ENCODE assay signal across 8 cellular contexts in the genomic region with DNA sequence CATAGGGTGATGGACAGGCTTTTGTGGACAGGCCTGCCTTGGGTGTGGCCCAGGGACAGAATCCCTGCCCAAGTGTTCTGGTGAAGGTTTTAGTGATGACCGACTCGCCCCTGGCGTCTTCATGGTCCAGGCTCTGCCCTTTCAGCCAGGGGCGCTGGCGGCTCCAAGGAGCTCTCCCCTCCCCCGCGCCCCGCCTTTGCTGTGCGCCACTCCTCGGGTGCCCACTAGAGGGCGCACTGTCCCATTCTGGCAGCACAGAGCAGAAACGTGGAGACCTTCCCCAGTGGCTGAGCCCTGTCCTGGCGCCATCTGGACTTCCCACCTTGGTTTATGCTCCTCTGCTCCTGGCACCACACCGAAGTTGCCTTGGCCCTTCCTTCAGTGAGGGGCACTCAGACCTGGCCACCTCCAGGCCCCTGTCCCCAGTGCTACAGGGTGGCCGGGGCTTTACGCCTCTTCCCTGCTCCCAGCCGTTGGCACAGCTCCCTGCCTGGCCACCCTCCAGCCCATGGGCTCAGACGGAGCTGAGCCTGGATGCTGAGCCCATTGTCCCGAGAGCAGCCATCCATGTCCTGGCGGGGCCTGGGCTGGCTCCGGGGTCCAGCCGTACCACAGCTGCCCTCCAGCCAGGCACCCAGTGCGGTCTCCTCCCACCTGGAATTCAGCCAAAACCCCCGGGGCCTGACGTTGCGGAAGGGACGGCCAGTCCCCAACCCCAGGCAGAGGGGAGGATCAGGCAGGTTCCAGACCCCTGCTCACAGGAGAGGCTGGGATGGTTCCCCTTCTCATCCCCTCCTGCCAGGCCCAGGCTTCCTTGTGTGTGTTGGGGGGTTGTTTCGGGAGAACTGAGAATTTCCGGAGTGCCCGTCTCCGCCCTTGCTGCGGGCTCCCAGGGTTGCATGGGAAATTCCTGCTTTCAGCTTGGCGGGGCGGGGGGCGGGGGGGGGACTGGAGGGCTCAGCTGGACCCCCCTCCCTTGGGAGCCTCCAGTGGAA. TPM values are rescaled to one million over a fixed set of nuclear protein-coding genes. Genes with fewer than 3 reads are reported as not detected.
DNase-seq lines count a peak whose midpoint lies in the region; ATAC-seq, FAIRE-seq and TF ChIP-seq lines count a peak whose summit lies in the region.

No MANE protein-coding gene starts in this region.

- H3K9me3 ChIP-seq in A673 (ENCODE audit: low read depth, low read length, poor library complexity, severe bottlenecking) (no peaks in the 10 kb centered on the region), HepG2 (ENCODE audit: low read length) (no peaks in the 10 kb centered on the region)

- H3K36me3 ChIP-seq in A673 (ENCODE audit: insufficient read depth, low read length, poor library complexity, severe bottlenecking) (peaks cover 4% of the 10 kb centered on the region), HepG2 (replicated peaks in 1 of 2; ENCODE audit: control insufficient read depth in 1 of 2, insufficient read depth in 2 of 2, low read length in 2 of 2) (no peaks in the 10 kb centered on the region)

- H3K27ac ChIP-seq in A673 (ENCODE audit: low read depth, low read length, poor library complexity, severe bottlenecking) (peak overlapping the region; percentile 91), HepG2 (ENCODE audit: extremely low read length, insufficient read depth, low read length) (peak overlapping the region; percentile 83)

- H3K9me3 Mint-ChIP-seq in activated CD4-positive, alpha-beta T cell treated with anti-CD3 and anti-CD28 coated beads, Interleukin-2, amount 10 ng/mL, durations not matched to agents 7 days and 5 days: no peaks in the 10 kb centered on the region

- H3K4me1 Mint-ChIP-seq in activated CD4-positive, alpha-beta T cell treated with anti-CD3 and anti-CD28 coated beads, Interleukin-2, amount 10 ng/mL, durations not matched to agents 7 days and 5 days: peaks cover 47% of the 10 kb centered on the region

- intact Hi-C loops in A673 (cut with micrococcal nuclease; ENCODE audit: unreplicated experiment): no loop called here
- intact Hi-C loops in HepG2 (cut with micrococcal nuclease; ENCODE audit: unreplicated experiment): loop anchor here (2.0 kb wide), 1 partner anchor 48 kb away; no protein-coding TSS in a partner anchor

- DNase-seq in A673 (ENCODE audit: low spot score) (peak; percentile 90), NCI-H526 (lab: John Stamatoyannopoulos, UW) (peak; percentile 73 to 86), dedifferentiated amniotic fluid mesenchymal stem cell (ENCODE audit: extremely low spot score) (peak; percentile 72), HepG2 (ENCODE audit: low spot score) (peak; percentile 67)
- peak; percentile 87 for DNase-seq in activated CD4-positive, alpha-beta T cell treated with anti-CD3 and anti-CD28 coated beads, Interleukin-2, amount 10 ng/mL, durations not matched to agents 7 days and 5 days
- DNase-seq in stimulated activated CD4-positive, alpha-beta T cell treated with anti-CD3 and anti-CD28 coated beads, Interleukin-4, amount 100 ng/mL, for 24 hours: peak; percentile 90

- no peaks in the 10 kb centered on the region for H3K79me2 ChIP-seq in HepG2 (ENCODE audit: insufficient read depth, low read length)

- TF ChIP-seq RAD21 in HepG2 (CRISPR knock-in tag; IDR thresholded peaks at IDR 0.05): peak; percentile 84

- H3K4me3 ChIP-seq in A673 (ENCODE audit: low read depth, low read length, poor library complexity, severe bottlenecking): peak overlapping the region; percentile 46
- peak overlapping the region; percentile 53 to 82 (median 61) for H3K4me3 ChIP-seq in HepG2 (replicated peaks in 1 of 3; ENCODE audit: insufficient read depth in 1 of 3, low read depth in 2 of 3, low read length in 3 of 3)

- no peak for TF ChIP-seq EP300 in HepG2 (IDR thresholded peaks at IDR 0.05; ENCODE audit: low read depth in 2 of 2, low read length in 2 of 2)
- no peak; the same call in 1 of the 2 replicates for TF ChIP-seq EP300 in HepG2 (CRISPR knock-in tag; IDR thresholded peaks at IDR 0.05; ENCODE audit: borderline replicate concordance)

- H2AFZ ChIP-seq in HepG2 (ENCODE audit: low read length): no peak overlapping the region

- peak overlapping the region; percentile 99 for H3K9ac ChIP-seq in HepG2 (ENCODE audit: insufficient read depth, low read depth, low read length)

- peaks cover 4% of the 10 kb centered on the region for H3K36me3 Mint-ChIP-seq in activated CD4-positive, alpha-beta T cell treated with anti-CD3 and anti-CD28 coated beads, Interleukin-2, amount 10 ng/mL, durations not matched to agents 7 days and 5 days (ENCODE audit: low read depth)

- peak overlapping the region; percentile 57 for H3K4me3 Mint-ChIP-seq in activated CD4-positive, alpha-beta T cell treated with anti-CD3 and anti-CD28 coated beads, Interleukin-2, amount 10 ng/mL, durations not matched to agents 7 days and 5 days

- peak overlapping the region; percentile 98 for H3K27ac Mint-ChIP-seq in activated CD4-positive, alpha-beta T cell treated with anti-CD3 and anti-CD28 coated beads, Interleukin-2, amount 10 ng/mL, durations not matched to agents 7 days and 5 days

- WGBS in HepG2 (ENCODE audit: low lambda C conversion rate): 7% methylated on average over 12 of the region's 35 CpGs

- TF ChIP-seq CTCF in A673 (conservative IDR thresholded peaks at IDR 0.05; ENCODE audit: low read depth, low read length) (peak; percentile 99), HepG2 (CRISPR knock-in tag; IDR thresholded peaks at IDR 0.05) (peak; percentile 99)

- peaks cover 43% of the 10 kb centered on the region for H3K4me1 ChIP-seq in A673 (ENCODE audit: insufficient read depth, low read length, poor library complexity, severe bottlenecking)
- peaks cover 67% of the 10 kb centered on the region for H3K4me1 ChIP-seq in HepG2 (ENCODE audit: insufficient read depth, low read length)

- BruUV-seq in A673 (replicated peaks; lab: Mats Ljungman, UMichigan) (no TSS peak), HepG2 (replicated peaks; lab: Mats Ljungman, UMichigan) (no TSS peak)

- peak overlapping the region; percentile 100 for H3K4me2 ChIP-seq in HepG2 (ENCODE audit: low read depth, low read length)

- ATAC-seq in GM18868 (IDR thresholded peaks at IDR 0.05; ENCODE audit: unreplicated experiment) (peak; percentile 51), HG03442 (IDR thresholded peaks at IDR 0.05; ENCODE audit: unreplicated experiment) (peak; percentile 44), HepG2 (peak; percentile 38)

- peak in 1 of 2 experiments; percentile 66; a peak in 2 of 4 replicates for TF ChIP-seq POLR2A in HepG2 (IDR thresholded peaks at IDR 0.05; ENCODE audit: insufficient read depth in 1 of 2, low read depth in 2 of 2, low read length in 2 of 2)

- H3K27me3 ChIP-seq in A673 (replicated peaks; ENCODE audit: insufficient read depth, low read depth, low read length, poor library complexity) (no peaks in the 10 kb centered on the region), HepG2 (ENCODE audit: control insufficient read depth in 1 of 2, insufficient read depth in 2 of 2, low read length in 2 of 2) (peaks cover 2 to 32% of the 10 kb centered on the region in 2 experiments; a peak in 4 of 5 replicates)

- CTCF ChIA-PET in A673 (lab: Charles Lee): interaction anchor here (0.5 to 1.6 kb wide), 7 partner anchors 9 to 399 kb away, joined by 3 to 38 read pairs (median 6); a partner anchor contains a TSS
- CTCF ChIA-PET in activated CD4-positive, alpha-beta T cell treated with anti-CD3 and anti-CD28 coated beads, Interleukin-2, amount 10 ng/mL, durations not matched to agents 7 days and 5 days (lab: Charles Lee): interaction anchor here (0.6 to 4.0 kb wide), 34 partner anchors 9 to 238 kb away, joined by 3 to 69 read pairs (median 4); a partner anchor contains a TSS
- CTCF ChIA-PET in HepG2 (lab: Yijun Ruan, JAX; ENCODE audit: low intra/inter-chr PET ratio, low total read pairs): interaction anchor here (1.3 to 2.5 kb wide), 4 partner anchors 9 to 52 kb away, joined by 4 to 15 read pairs (median 6); a partner anchor contains a TSS

- H3K27me3 Mint-ChIP-seq in activated CD4-positive, alpha-beta T cell treated with anti-CD3 and anti-CD28 coated beads, Interleukin-2, amount 10 ng/mL, durations not matched to agents 7 days and 5 days: peaks cover 22% of the 10 kb centered on the region

- no peaks in the 10 kb centered on the region for H4K20me1 ChIP-seq in HepG2 (ENCODE audit: insufficient read depth, low read length)

- peak; percentile 72 for FAIRE-seq in HepG2 (lab: Jason Lieb, UNC)

- in situ Hi-C loops in HepG2 (cut with HindIII; ENCODE audit: extremely low pct_ligation_motif_present, low pct_unique_long_range_greater_than_20kb): no loop called here

- POLR2A ChIA-PET in A673 (lab: Charles Lee; ENCODE audit: low non-redundant PET) (no interaction called here), HepG2 (lab: Yijun Ruan, JAX) (interaction anchor here (1.0 to 2.4 kb wide), 5 partner anchors 9 to 180 kb away, joined by 3 to 10 read pairs (median 7); a partner anchor contains a TSS)
- POLR2A ChIA-PET in activated CD4-positive, alpha-beta T cell treated with anti-CD3 and anti-CD28 coated beads, Interleukin-2, amount 10 ng/mL, durations not matched to agents 7 days and 5 days (lab: Charles Lee): interaction anchor here (0.5 to 1.1 kb wide), 3 partner anchors 9 to 180 kb away, joined by 3 to 5 read pairs (median 3); a partner anchor contains a TSS

RNA-seq across cellular contexts. Expression of a gene that starts 5.6 kb away (rescaled TPM):
- 42.4 and 47.7 TPM in 2 replicates for total RNA-seq in A673 (2021)
- 100 to 1,000 TPM; 702 to 753 TPM for total RNA-seq in activated CD4-positive, alpha-beta T cell treated with anti-CD3 and anti-CD28 coated beads, Interleukin-2, amount 10 ng/mL, durations not matched to agents 7 days and 5 days
- 53.9 and 59.7 TPM in 2 replicates for total RNA-seq in HepG2 (2016; rRNA removed; fragmentation: Illumina TruSeq; extraction: Trizol)
- 18.2 and 27.4 TPM in 2 replicates for total RNA-seq in HepG2 (2016; cell fraction: cytosol; rRNA removed; fragmentation: Illumina TruSeq; extraction: Trizol; ENCODE audit: low read depth)
- 53.1 and 55.2 TPM in 2 replicates for total RNA-seq in HepG2 (2016; cell fraction: insoluble cytoplasmic fraction; rRNA removed; fragmentation: Illumina TruSeq; extraction: Trizol)
- total RNA-seq in HepG2 (2016; cell fraction: membrane; rRNA removed; fragmentation: Illumina TruSeq; extraction: Trizol): 23.1 and 27.8 TPM in 2 replicates
- 25.3 and 26.5 TPM in 2 replicates for total RNA-seq in HepG2 (2016; cell fraction: nucleus; rRNA removed; fragmentation: Illumina TruSeq; extraction: Trizol)
- 59.5 and 62.2 TPM in 2 replicates for polyA plus RNA-seq in HepG2 (2011; rRNA removed)
- polyA plus RNA-seq in HepG2 (2011; cell fraction: cytosol; rRNA removed): 27.8 and 82.6 TPM in 2 replicates
- 47.3 and 55.5 TPM in 2 replicates for polyA plus RNA-seq in HepG2 (2011; cell fraction: nucleus; rRNA removed)
- 46.4 and 49.2 TPM in 2 replicates for polyA plus RNA-seq in HepG2 (2012)
- polyA plus RNA-seq in HepG2 (2016; cell fraction: cytosol; fragmentation: Illumina TruSeq; extraction: Trizol; ENCODE audit: low read depth): 85.4 and 115 TPM in 2 replicates
- polyA plus RNA-seq in HepG2 (2016; cell fraction: insoluble cytoplasmic fraction; fragmentation: Illumina TruSeq; extraction: Trizol; ENCODE audit: low read depth): 142 and 159 TPM in 2 replicates
- 67.3 and 82.2 TPM in 2 replicates for polyA plus RNA-seq in HepG2 (2016; cell fraction: membrane; fragmentation: Illumina TruSeq; extraction: Trizol; ENCODE audit: low read depth)
- 136 and 137 TPM in 2 replicates for polyA plus RNA-seq in HepG2 (2016; cell fraction: nucleus; fragmentation: Illumina TruSeq; extraction: Trizol; ENCODE audit: insufficient read depth, low read depth)
- polyA minus RNA-seq in HepG2 (2011; rRNA and poly(A)+ RNA removed; ENCODE audit: low replicate concordance): 24.8 and 136 TPM in 2 replicates
- polyA minus RNA-seq in HepG2 (2011; cell fraction: cytosol; rRNA and poly(A)+ RNA removed): 20.6 and 28.4 TPM in 2 replicates
- 4.7 and 11.8 TPM in 2 replicates for polyA minus RNA-seq in HepG2 (2011; cell fraction: nucleus; rRNA and poly(A)+ RNA removed)

RNA-seq across cellular contexts. Expression of a gene that starts 6.5 kb away (rescaled TPM):
- 154 and 192 TPM in 2 replicates for total RNA-seq in A673 (2021)
- total RNA-seq in activated CD4-positive, alpha-beta T cell treated with anti-CD3 and anti-CD28 coated beads, Interleukin-2, amount 10 ng/mL, durations not matched to agents 7 days and 5 days: 1 to 10 TPM in 1 of 2 experiments, under 1 TPM in 1; 0.64 to 1.8 TPM
- total RNA-seq in HepG2 (2016; rRNA removed; fragmentation: Illumina TruSeq; extraction: Trizol): 32.1 and 37.9 TPM in 2 replicates
- total RNA-seq in HepG2 (2016; cell fraction: cytosol; rRNA removed; fragmentation: Illumina TruSeq; extraction: Trizol; ENCODE audit: low read depth): 22.2 and 30.3 TPM in 2 replicates
- total RNA-seq in HepG2 (2016; cell fraction: insoluble cytoplasmic fraction; rRNA removed; fragmentation: Illumina TruSeq; extraction: Trizol): 29.1 and 37.9 TPM in 2 replicates
- total RNA-seq in HepG2 (2016; cell fraction: membrane; rRNA removed; fragmentation: Illumina TruSeq; extraction: Trizol): 30.8 and 36.2 TPM in 2 replicates
- 14.7 and 15.4 TPM in 2 replicates for total RNA-seq in HepG2 (2016; cell fraction: nucleus; rRNA removed; fragmentation: Illumina TruSeq; extraction: Trizol)
- polyA plus RNA-seq in HepG2 (2011; rRNA removed): 18.0 and 31.6 TPM in 2 replicates
- 18.1 and 57.4 TPM in 2 replicates for polyA plus RNA-seq in HepG2 (2011; cell fraction: cytosol; rRNA removed)
- polyA plus RNA-seq in HepG2 (2011; cell fraction: nucleus; rRNA removed): 37.9 and 74.0 TPM in 2 replicates
- polyA plus RNA-seq in HepG2 (2012): 3.6 and 7.4 TPM in 2 replicates
- polyA plus RNA-seq in HepG2 (2016; cell fraction: cytosol; fragmentation: Illumina TruSeq; extraction: Trizol; ENCODE audit: low read depth): 34.0 and 41.4 TPM in 2 replicates
- 44.2 and 51.5 TPM in 2 replicates for polyA plus RNA-seq in HepG2 (2016; cell fraction: insoluble cytoplasmic fraction; fragmentation: Illumina TruSeq; extraction: Trizol; ENCODE audit: low read depth)
- polyA plus RNA-seq in HepG2 (2016; cell fraction: membrane; fragmentation: Illumina TruSeq; extraction: Trizol; ENCODE audit: low read depth): 41.2 and 43.7 TPM in 2 replicates
- 39.7 and 41.0 TPM in 2 replicates for polyA plus RNA-seq in HepG2 (2016; cell fraction: nucleus; fragmentation: Illumina TruSeq; extraction: Trizol; ENCODE audit: insufficient read depth, low read depth)
- polyA minus RNA-seq in HepG2 (2011; rRNA and poly(A)+ RNA removed; ENCODE audit: low replicate concordance): 21.4 and 23.6 TPM in 2 replicates
- 8.4 and 15.7 TPM in 2 replicates for polyA minus RNA-seq in HepG2 (2011; cell fraction: cytosol; rRNA and poly(A)+ RNA removed)
- polyA minus RNA-seq in HepG2 (2011; cell fraction: nucleus; rRNA and poly(A)+ RNA removed): 2.2 and 7.5 TPM in 2 replicates

RNA-seq across cellular contexts. Expression of a gene that starts 9.9 kb away (rescaled TPM):
- 34.0 and 48.0 TPM in 2 replicates for total RNA-seq in A673 (2021)
- total RNA-seq in activated CD4-positive, alpha-beta T cell treated with anti-CD3 and anti-CD28 coated beads, Interleukin-2, amount 10 ng/mL, durations not matched to agents 7 days and 5 days: 10 to 100 TPM; 40.7 to 53.2 TPM
- total RNA-seq in HepG2 (2016; rRNA removed; fragmentation: Illumina TruSeq; extraction: Trizol): 20.7 and 27.4 TPM in 2 replicates
- total RNA-seq in HepG2 (2016; cell fraction: cytosol; rRNA removed; fragmentation: Illumina TruSeq; extraction: Trizol; ENCODE audit: low read depth): 9.2 and 10.3 TPM in 2 replicates
- total RNA-seq in HepG2 (2016; cell fraction: insoluble cytoplasmic fraction; rRNA removed; fragmentation: Illumina TruSeq; extraction: Trizol): 21.2 and 28.4 TPM in 2 replicates
- 12.9 and 13.8 TPM in 2 replicates for total RNA-seq in HepG2 (2016; cell fraction: membrane; rRNA removed; fragmentation: Illumina TruSeq; extraction: Trizol)
- total RNA-seq in HepG2 (2016; cell fraction: nucleus; rRNA removed; fragmentation: Illumina TruSeq; extraction: Trizol): 15.9 and 16.8 TPM in 2 replicates
- polyA plus RNA-seq in HepG2 (2011; rRNA removed): 5.7 and 7.3 TPM in 2 replicates
- 4.1 and 10.9 TPM in 2 replicates for polyA plus RNA-seq in HepG2 (2011; cell fraction: cytosol; rRNA removed)
- 20.8 and 27.4 TPM in 2 replicates for polyA plus RNA-seq in HepG2 (2011; cell fraction: nucleus; rRNA removed)
- polyA plus RNA-seq in HepG2 (2012): 4.5 and 5.0 TPM in 2 replicates
- polyA plus RNA-seq in HepG2 (2016; cell fraction: cytosol; fragmentation: Illumina TruSeq; extraction: Trizol; ENCODE audit: low read depth): 5.8 and 6.5 TPM in 2 replicates
- 20.9 and 21.6 TPM in 2 replicates for polyA plus RNA-seq in HepG2 (2016; cell fraction: insoluble cytoplasmic fraction; fragmentation: Illumina TruSeq; extraction: Trizol; ENCODE audit: low read depth)
- polyA plus RNA-seq in HepG2 (2016; cell fraction: membrane; fragmentation: Illumina TruSeq; extraction: Trizol; ENCODE audit: low read depth): 9.6 and 10.0 TPM in 2 replicates
- polyA plus RNA-seq in HepG2 (2016; cell fraction: nucleus; fragmentation: Illumina TruSeq; extraction: Trizol; ENCODE audit: insufficient read depth, low read depth): 36.1 and 37.5 TPM in 2 replicates
- 12.1 and 23.1 TPM in 2 replicates for polyA minus RNA-seq in HepG2 (2011; rRNA and poly(A)+ RNA removed; ENCODE audit: low replicate concordance)
- 2.8 and 5.5 TPM in 2 replicates for polyA minus RNA-seq in HepG2 (2011; cell fraction: cytosol; rRNA and poly(A)+ RNA removed)
- polyA minus RNA-seq in HepG2 (2011; cell fraction: nucleus; rRNA and poly(A)+ RNA removed): 7.3 and 9.0 TPM in 2 replicates

RNA-seq across cellular contexts. Expression of a gene that starts 45.3 kb away (rescaled TPM):
- 3.1 and 4.7 TPM in 2 replicates for total RNA-seq in A673 (2021)
- total RNA-seq in activated CD4-positive, alpha-beta T cell treated with anti-CD3 and anti-CD28 coated beads, Interleukin-2, amount 10 ng/mL, durations not matched to agents 7 days and 5 days: 1 to 10 TPM; 4.6 TPM
- total RNA-seq in HepG2 (2016; rRNA removed; fragmentation: Illumina TruSeq; extraction: Trizol): 10.8 and 19.0 TPM in 2 replicates
- total RNA-seq in HepG2 (2016; cell fraction: cytosol; rRNA removed; fragmentation: Illumina TruSeq; extraction: Trizol; ENCODE audit: low read depth): 11.9 and 15.2 TPM in 2 replicates
- 12.1 and 17.9 TPM in 2 replicates for total RNA-seq in HepG2 (2016; cell fraction: insoluble cytoplasmic fraction; rRNA removed; fragmentation: Illumina TruSeq; extraction: Trizol)
- 21.1 and 26.4 TPM in 2 replicates for total RNA-seq in HepG2 (2016; cell fraction: membrane; rRNA removed; fragmentation: Illumina TruSeq; extraction: Trizol)
- total RNA-seq in HepG2 (2016; cell fraction: nucleus; rRNA removed; fragmentation: Illumina TruSeq; extraction: Trizol): 8.8 and 9.1 TPM in 2 replicates
- polyA plus RNA-seq in HepG2 (2011; rRNA removed): 6.6 and 10.9 TPM in 2 replicates
- polyA plus RNA-seq in HepG2 (2011; cell fraction: cytosol; rRNA removed): 11.8 and 25.5 TPM in 2 replicates
- 16.5 and 16.6 TPM in 2 replicates for polyA plus RNA-seq in HepG2 (2011; cell fraction: nucleus; rRNA removed)
- 4.0 and 4.3 TPM in 2 replicates for polyA plus RNA-seq in HepG2 (2012)
- 8.8 and 9.5 TPM in 2 replicates for polyA plus RNA-seq in HepG2 (2016; cell fraction: cytosol; fragmentation: Illumina TruSeq; extraction: Trizol; ENCODE audit: low read depth)
- polyA plus RNA-seq in HepG2 (2016; cell fraction: insoluble cytoplasmic fraction; fragmentation: Illumina TruSeq; extraction: Trizol; ENCODE audit: low read depth): 8.7 and 9.4 TPM in 2 replicates
- 13.5 TPM in 2 replicates for polyA plus RNA-seq in HepG2 (2016; cell fraction: membrane; fragmentation: Illumina TruSeq; extraction: Trizol; ENCODE audit: low read depth)
- 12.3 and 13.5 TPM in 2 replicates for polyA plus RNA-seq in HepG2 (2016; cell fraction: nucleus; fragmentation: Illumina TruSeq; extraction: Trizol; ENCODE audit: insufficient read depth, low read depth)
- polyA minus RNA-seq in HepG2 (2011; rRNA and poly(A)+ RNA removed; ENCODE audit: low replicate concordance): 0.82 and 39.5 TPM in 2 replicates
- 12.8 and 13.8 TPM in 2 replicates for polyA minus RNA-seq in HepG2 (2011; cell fraction: cytosol; rRNA and poly(A)+ RNA removed)
- polyA minus RNA-seq in HepG2 (2011; cell fraction: nucleus; rRNA and poly(A)+ RNA removed): 4.1 and 4.5 TPM in 2 replicates

Comparison
In these comparisons a context has a peak if more than half of its experiments do, and no peak if none do; other contexts are left out.
1. Peak in every context shown above with its lines: DNase-seq, ATAC-seq, H3K4me3 ChIP-seq and H3K27ac ChIP-seq.
2. RNA of a gene that starts 5.6 kb away (total RNA-seq): 702 to 753 TPM in activated CD4-positive, alpha-beta T cell treated with anti-CD3 and anti-CD28 coated beads, Interleukin-2, amount 10 ng/mL, durations not matched to agents 7 days and 5 days; 18.2 to 59.7 TPM in HepG2 and 42.4 to 47.7 TPM in A673; every median in the first group is over 10 times any median in the second.
3. RNA of a gene that starts 6.5 kb away (total RNA-seq): 154 to 192 TPM in A673 and 14.7 to 37.9 TPM in HepG2; 0.64 to 1.8 TPM in activated CD4-positive, alpha-beta T cell treated with anti-CD3 and anti-CD28 coated beads, Interleukin-2, amount 10 ng/mL, durations not matched to agents 7 days and 5 days; every median in the first group is over 4 times any median in the second.